In the genomic region with DNA sequence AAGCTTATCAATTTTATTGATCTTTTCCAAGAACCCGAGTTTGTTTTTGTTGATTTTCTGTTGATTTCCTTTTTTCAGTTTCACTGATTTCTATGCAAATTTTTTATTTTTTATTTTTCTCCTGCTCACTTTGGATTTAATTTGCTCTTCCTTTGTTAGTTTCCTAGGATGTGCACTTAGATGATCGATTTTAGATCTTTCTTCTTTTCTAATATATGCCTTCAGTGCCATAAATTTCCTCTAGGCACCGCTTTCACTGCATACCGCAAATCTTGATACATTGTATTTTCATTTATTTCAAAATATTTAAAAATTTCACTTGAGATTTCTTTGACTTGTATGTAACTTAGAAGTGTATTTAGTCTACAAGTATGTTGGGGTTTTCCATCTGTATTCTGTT, we compare ENCODE assay signal across 28 cellular contexts.
"Had no signal": no experiment of that assay in that cellular context is flagged by ENCODE, and none has a peak within 500 bp of the region (broad histone marks: within the 10 kb centered on the region; RNA-seq: fewer than 3 reads in every experiment).

No MANE protein-coding gene starts in this region.

- H3K27me3 ChIP-seq: cardiac muscle cell had no signal

- H3K4me3 ChIP-seq: cardiac muscle cell, PC-9 had no signal

- H3K36me3 ChIP-seq: cardiac muscle cell had no signal

- ATAC-seq: activated CD4-positive, alpha-beta T cell treated with anti-CD3 and anti-CD28 coated beads for 36 hours; activated CD8-positive, alpha-beta T cell treated with anti-CD3 and anti-CD28 coated beads, Interleukin-2, amount 10 ng/mL, durations not matched to agents 7 days and 5 days; activated T-cell treated with anti-CD3 and anti-CD28 coated beads, Interleukin-2, amount 50 U/mL, for 4 hours; Right ventricle myocardium inferior had no signal

- H2AFZ ChIP-seq: PC-9 had no signal

- H3K4me3 Mint-ChIP-seq: activated CD4-positive, alpha-beta T cell treated with anti-CD3 and anti-CD28 coated beads for 36 hours; activated CD4-positive, alpha-beta T cell treated with anti-CD3 and anti-CD28 coated beads, Interleukin-2, amount 10 ng/mL, durations not matched to agents 7 days and 5 days; activated CD8-positive, alpha-beta T cell treated with anti-CD3 and anti-CD28 coated beads, Interleukin-2, amount 10 ng/mL, durations not matched to agents 7 days and 5 days; activated naive CD8-positive, alpha-beta T cell treated with anti-CD3 and anti-CD28 coated beads for 36 hours; activated T-cell treated with anti-CD3 and anti-CD28 coated beads, Interleukin-2, amount 50 U/mL, for 4 hours had no signal

- DNase-seq: activated CD4-positive, alpha-beta T cell treated with anti-CD3 and anti-CD28 coated beads for 36 hours; activated CD4-positive, alpha-beta T cell treated with anti-CD3 and anti-CD28 coated beads, Interleukin-2, amount 10 ng/mL, durations not matched to agents 7 days and 5 days; activated CD4-positive, alpha-beta T cell treated with anti-CD3 and anti-CD28 coated beads, Interleukin-2, amount 50 U/mL, for 48 hours; activated CD8-positive, alpha-beta T cell treated with anti-CD3 and anti-CD28 coated beads, Interleukin-2, amount 10 ng/mL, durations not matched to agents 7 days and 5 days; activated effector memory CD4-positive, alpha-beta T cell treated with anti-CD3 and anti-CD28 coated beads, Interleukin-2, amount 50 U/mL, for 16 hours; activated naive CD4-positive, alpha-beta T cell; activated naive CD4-positive, alpha-beta T cell treated with anti-CD3 and anti-CD28 coated beads, Interleukin-2, amount 50 U/mL, for 16 hours; activated naive CD8-positive, alpha-beta T cell treated with anti-CD3 and anti-CD28 coated beads for 36 hours; activated T-cell treated with anti-CD3 and anti-CD28 coated beads, Interleukin-2, amount 50 U/mL, for 4 hours; amniotic stem cell; aorta; Kasumi-1; KG1; MM.1S; MV-4-11; NCI-H1092; NCI-H1436 treated with DMSO at 0.1 percent for 48 hours; NCI-H1694 treated with DMSO at 0.1 percent for 48 hours; NCI-H2029; NCI-H345; NCI-H524 treated with DMSO at 0.1 percent for 48 hours; NK-92 treated with Interleukin-12 subunit alpha and Interleukin-12 subunit beta, amount 100 ng/mL, for 24 hours; PC-9; SW 1271; T1000 had no signal

- H3K27ac Mint-ChIP-seq: activated CD4-positive, alpha-beta T cell treated with anti-CD3 and anti-CD28 coated beads for 36 hours; activated CD4-positive, alpha-beta T cell treated with anti-CD3 and anti-CD28 coated beads, Interleukin-2, amount 10 ng/mL, durations not matched to agents 7 days and 5 days; activated CD8-positive, alpha-beta T cell treated with anti-CD3 and anti-CD28 coated beads, Interleukin-2, amount 10 ng/mL, durations not matched to agents 7 days and 5 days; activated naive CD8-positive, alpha-beta T cell treated with anti-CD3 and anti-CD28 coated beads for 36 hours had no signal

- H3K27me3 Mint-ChIP-seq: activated CD4-positive, alpha-beta T cell treated with anti-CD3 and anti-CD28 coated beads for 36 hours; activated CD4-positive, alpha-beta T cell treated with anti-CD3 and anti-CD28 coated beads, Interleukin-2, amount 10 ng/mL, durations not matched to agents 7 days and 5 days; activated naive CD8-positive, alpha-beta T cell treated with anti-CD3 and anti-CD28 coated beads for 36 hours had no signal

- FAIRE-seq: RCC 7860 had no signal
